Comparison of ENCODE assay signal across 7 cellular contexts in genomic region chr18:11909597-11910026, GRCh38. TPM values are rescaled to one million over a fixed set of nuclear protein-coding genes. Genes with fewer than 3 reads are reported as not detected.
DNase-seq lines count a peak whose midpoint lies in the region; ATAC-seq lines count a peak whose summit lies in the region.

No MANE protein-coding gene starts in this region.

- H3K27me3 Mint-ChIP-seq in naive thymus-derived CD4-positive, alpha-beta T cell, result no peaks in the 10 kb centered on the region

- no peaks in the 10 kb centered on the region for H3K9me3 Mint-ChIP-seq in naive thymus-derived CD4-positive, alpha-beta T cell

- no peaks in the 10 kb centered on the region for H3K9me3 ChIP-seq in naive thymus-derived CD4-positive, alpha-beta T cell (ENCODE audit: control insufficient read depth in 2 of 3, low read length in 3 of 3)

- no peak overlapping the region for H3K4me3 ChIP-seq in naive thymus-derived CD4-positive, alpha-beta T cell (ENCODE audit: low read length)

- peak overlapping the region in 8 of 10 donors; percentile 85 to 97 (median 90) for H3K4me3 Mint-ChIP-seq in naive thymus-derived CD4-positive, alpha-beta T cell

- peak; percentile 23 for DNase-seq in GM04503 (ENCODE audit: low read depth)
- peak; percentile 50 for DNase-seq in MV-4-11 (lab: John Stamatoyannopoulos, UW)
- no peak for DNase-seq in naive thymus-derived CD4-positive, alpha-beta T cell
- no peak for DNase-seq in inferior parietal cortex (ENCODE audit: extremely low spot score)

- no peaks in the 10 kb centered on the region for H3K27me3 ChIP-seq in naive thymus-derived CD4-positive, alpha-beta T cell (ENCODE audit: control insufficient read depth in 2 of 2, insufficient read depth in 2 of 2, low read length in 2 of 2)

- CTCF ChIA-PET in naive thymus-derived CD4-positive, alpha-beta T cell (lab: Charles Lee), result no interaction called here

- H3K27ac Mint-ChIP-seq in naive thymus-derived CD4-positive, alpha-beta T cell, result peak overlapping the region in 6 of 9 donors; percentile 86 to 96 (median 93)

- H3K36me3 Mint-ChIP-seq in naive thymus-derived CD4-positive, alpha-beta T cell, result peaks cover 0 to 8% (median 0%) of the 10 kb centered on the region in 5 donors

- peaks cover 5 to 30% (median 19%) of the 10 kb centered on the region in 7 donors for H3K4me1 Mint-ChIP-seq in naive thymus-derived CD4-positive, alpha-beta T cell

- H3K4me1 ChIP-seq in naive thymus-derived CD4-positive, alpha-beta T cell (ENCODE audit: control insufficient read depth in 2 of 2, insufficient read depth in 2 of 2, low read length in 2 of 2), result peaks cover 8 to 9% of the 10 kb centered on the region in 2 donors

- H3K27ac ChIP-seq in cingulate gyrus (ENCODE audit: low read depth, low read length), result peak overlapping the region; percentile 91
- H3K27ac ChIP-seq in naive thymus-derived CD4-positive, alpha-beta T cell (ENCODE audit: low read depth, low read length), result no peak overlapping the region

- intact Hi-C loops in naive thymus-derived CD4-positive, alpha-beta T cell (cut with micrococcal nuclease), result loop anchor here (2.0 to 10.0 kb wide), 8 partner anchors 29 to 1997 kb away; partner anchors contain the start of genes AFG3L2 (in 2 of the 2), CEP76 (in 1 of the 2), PSMG2 (in 1 of the 2) and PTPN2 (in 1 of the 2)

- POLR2A ChIA-PET in naive thymus-derived CD4-positive, alpha-beta T cell (lab: Charles Lee), result interaction anchor here (0.7 to 1.7 kb wide), 2 partner anchors 59 to 71 kb away, joined by 4 to 6 read pairs; partner anchors contain the start of gene IMPA2

- peaks cover 0 to 15% (median 0%) of the 10 kb centered on the region in 3 experiments for H3K36me3 ChIP-seq in naive thymus-derived CD4-positive, alpha-beta T cell (ENCODE audit: control insufficient read depth in 2 of 3, insufficient read depth in 3 of 3, low read length in 3 of 3)

- no peak for ATAC-seq in naive thymus-derived CD4-positive, alpha-beta T cell
- ATAC-seq in HG03342 (IDR thresholded peaks at IDR 0.05; ENCODE audit: unreplicated experiment) (no peak), GM19023 (IDR thresholded peaks at IDR 0.05; ENCODE audit: unreplicated experiment) (no peak)

RNA-seq across cellular contexts. Expression of gene MPPE1, which starts 1.5 kb away (rescaled TPM):
- total RNA-seq in naive thymus-derived CD4-positive, alpha-beta T cell, result 10 to 100 TPM; 61.9 to 88.0 (median 86.2) TPM
- 10 to 100 TPM; 45.6 to 47.7 TPM for polyA plus RNA-seq in naive thymus-derived CD4-positive, alpha-beta T cell

RNA-seq across cellular contexts. Expression of gene CHMP1B, which starts 58.4 kb away (rescaled TPM):
- total RNA-seq in naive thymus-derived CD4-positive, alpha-beta T cell, result 100 to 1,000 TPM in 1 of 5 experiments, 10 to 100 TPM in 4; 27.2 to 115 (median 56.1) TPM
- polyA plus RNA-seq in naive thymus-derived CD4-positive, alpha-beta T cell, result 10 to 100 TPM; 52.1 to 54.2 TPM

Comparison
In these comparisons a context has a peak if more than half of its experiments do, and no peak if none do; other contexts are left out.
1. DNase-seq: peak in GM04503 (single experiment) and MV-4-11 (single experiment); none in naive thymus-derived CD4-positive, alpha-beta T cell (0 of 9) and inferior parietal cortex (single experiment).